ENCODE assay signal across 22 cellular contexts in the genomic region with DNA sequence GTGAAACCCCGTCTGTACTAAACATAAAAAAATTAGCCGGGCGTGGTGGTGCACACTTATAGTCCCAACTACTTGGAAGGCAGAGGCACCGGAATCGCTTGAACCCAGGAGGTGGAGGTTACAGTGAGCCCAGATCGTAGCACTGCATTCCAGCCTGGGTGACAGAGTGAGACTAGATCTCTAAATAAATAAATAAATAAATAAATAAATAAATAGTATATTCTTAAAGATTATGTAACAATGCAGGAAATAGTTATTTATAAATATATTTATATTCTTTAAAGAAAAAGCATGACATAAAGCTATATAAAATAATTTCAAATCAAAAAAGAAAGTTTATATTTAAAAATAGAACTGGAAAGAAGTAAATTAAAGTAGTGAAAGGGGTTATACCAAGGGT.
A peak's percentile ranks its signal among the peaks of the same experiment; 100 is the strongest.
DNase-seq lines count a peak whose midpoint lies in the region; ATAC-seq, FAIRE-seq and TF ChIP-seq lines count a peak whose summit lies in the region.
"Had no signal": no experiment of that assay in that cellular context is flagged by ENCODE, and none has a peak within 500 bp of the region (broad histone marks: within the 10 kb centered on the region; RNA-seq: fewer than 3 reads in every experiment).

No MANE protein-coding gene starts in this region.

- CTCF ChIA-PET in HEK293 (lab: Yijun Ruan, JAX): no interaction called here

- DNase-seq in trophoblast cell (no peak), T-helper 2 cell (no peak)
- DNase-seq: ACHN; AML-193; BE2C; CD4-positive, alpha-beta T cell; CD8-positive, alpha-beta memory T cell; DMS 273 treated with DMSO at 0.1 percent for 48 hours; DMS79; EL; GDM1; GM23248; H7; HCEC 1CT had no signal

- no peak overlapping the region for H2AFZ ChIP-seq in trophoblast cell (ENCODE audit: insufficient read depth, low read length, poor library complexity)
- H2AFZ ChIP-seq: GM23248 had no signal

- H3K9me3 ChIP-seq in HEK293 (ENCODE audit: control insufficient read depth, insufficient read depth, low read depth, low read length) (no peaks in the 10 kb centered on the region), trophoblast cell (ENCODE audit: insufficient read depth, low read depth, low read length) (peaks cover 3% of the 10 kb centered on the region)
- H3K9me3 ChIP-seq: BE2C had no signal

- H4K12ac ChIP-seq in trophoblast cell (ENCODE audit: low read depth, low read length): no peak overlapping the region

- no peak for TF ChIP-seq CTCF in HEK293 (tag by site-specific recombination; IDR thresholded peaks at IDR 0.05)

- H3K27me3 ChIP-seq in trophoblast cell (ENCODE audit: insufficient read depth, low read length): no peaks in the 10 kb centered on the region
- H3K27me3 ChIP-seq: BE2C; BLaER1 treated with 17β-estradiol and CSF1 and Interleukin-3, amounts not matched to agents 10 nM and 100 nM had no signal

- H2BK12ac ChIP-seq in trophoblast cell (ENCODE audit: low read length): no peak overlapping the region

- no peak overlapping the region for H2BK120ac ChIP-seq in trophoblast cell (ENCODE audit: insufficient read depth, low read length, poor library complexity)

- H3K9ac ChIP-seq in trophoblast cell (ENCODE audit: low read length): no peak overlapping the region
- H3K9ac ChIP-seq: BLaER1 treated with 17β-estradiol and CSF1 and Interleukin-3, amounts not matched to agents 10 nM and 100 nM; GM23248 had no signal

- ATAC-seq in GM19455 (IDR thresholded peaks at IDR 0.05; ENCODE audit: unreplicated experiment) (no peak), GM18909 (IDR thresholded peaks at IDR 0.05; ENCODE audit: poor library complexity, unreplicated experiment) (no peak)
- ATAC-seq: GM12878 had no signal

- no CpG with 5 or more reads among the region's 6 CpGs for WGBS in trophoblast cell (ENCODE audit: extremely low coverage, insufficient coverage, insufficient read length)

- H4K8ac ChIP-seq in trophoblast cell (ENCODE audit: low read depth, low read length): no peak overlapping the region

- H3K4me1 ChIP-seq in HEK293 (ENCODE audit: control insufficient read depth, insufficient read depth, low read length) (no peaks in the 10 kb centered on the region), trophoblast cell (ENCODE audit: control insufficient read depth in 1 of 2, insufficient read depth in 2 of 2, low read length in 2 of 2) (no peaks in the 10 kb centered on the region)
- H3K4me1 ChIP-seq: BE2C; BLaER1 treated with 17β-estradiol and CSF1 and Interleukin-3, amounts not matched to agents 10 nM and 100 nM had no signal

- peak; percentile 47 for FAIRE-seq in colon (lab: Jason Lieb, UNC)
- FAIRE-seq: D721Med, GM12878, H1 had no signal

- H3K18ac ChIP-seq in trophoblast cell (ENCODE audit: low read length): no peak overlapping the region

- no peaks in the 10 kb centered on the region for H3K79me1 ChIP-seq in trophoblast cell (ENCODE audit: low read length)

- H3K4me2 ChIP-seq in trophoblast cell (ENCODE audit: low read length): no peak overlapping the region
- H3K4me2 ChIP-seq: BLaER1 treated with 17β-estradiol and CSF1 and Interleukin-3, amounts not matched to agents 10 nM and 100 nM had no signal

- H2BK5ac ChIP-seq in trophoblast cell (ENCODE audit: low read depth, low read length, poor library complexity): no peak overlapping the region

- H3K4me3 ChIP-seq in HEK293 (ENCODE audit: low read depth, low read length) (no peak overlapping the region), trophoblast cell (ENCODE audit: low read depth, low read length) (peak overlapping the region; percentile 36)
- H3K4me3 ChIP-seq: BLaER1 treated with 17β-estradiol and CSF1 and Interleukin-3, amounts not matched to agents 10 nM and 100 nM; GM12878; GM23248 had no signal

- H3K79me2 ChIP-seq in trophoblast cell (ENCODE audit: control insufficient read depth, insufficient read depth, low read length, poor library complexity): no peaks in the 10 kb centered on the region

- no peak overlapping the region for H3K27ac ChIP-seq in HEK293 (ENCODE audit: extremely low read depth, low read depth, low read length)
- no peak overlapping the region for H3K27ac ChIP-seq in trophoblast cell (ENCODE audit: low read depth, low read length)
- H3K27ac ChIP-seq: BLaER1 treated with 17β-estradiol and CSF1 and Interleukin-3, amounts not matched to agents 10 nM and 100 nM; GM23248 had no signal

- H3K23ac ChIP-seq in trophoblast cell (ENCODE audit: low read length): no peak overlapping the region

- H4K91ac ChIP-seq in trophoblast cell (ENCODE audit: low read depth, low read length): no peak overlapping the region

- POLR2A ChIA-PET in HEK293 (lab: Yijun Ruan, JAX): no interaction called here

- no peak overlapping the region for H3K4ac ChIP-seq in trophoblast cell (ENCODE audit: low read depth, low read length)

- H3K14ac ChIP-seq in trophoblast cell (ENCODE audit: low read length): no peak overlapping the region

- H3K36me3 ChIP-seq in HEK293 (ENCODE audit: control insufficient read depth in 2 of 2, insufficient read depth in 1 of 2, low read length in 2 of 2): no peaks in the 10 kb centered on the region
- no peaks in the 10 kb centered on the region for H3K36me3 ChIP-seq in trophoblast cell (ENCODE audit: control insufficient read depth in 1 of 2, insufficient read depth in 2 of 2, low read length in 2 of 2)
- H3K36me3 ChIP-seq: BE2C had no signal

- H2AK5ac ChIP-seq in trophoblast cell (ENCODE audit: low read length): no peak overlapping the region

TF ChIP-seq in HEK293, 187 proteins besides CTCF, POLR2A, EP300 and RAD21 (continues in another document):
- TF ChIP-seq ZNF776 (tag by site-specific recombination; IDR thresholded peaks at IDR 0.05; ENCODE audit: borderline replicate concordance): no peak
- TF ChIP-seq, protein P1, sequence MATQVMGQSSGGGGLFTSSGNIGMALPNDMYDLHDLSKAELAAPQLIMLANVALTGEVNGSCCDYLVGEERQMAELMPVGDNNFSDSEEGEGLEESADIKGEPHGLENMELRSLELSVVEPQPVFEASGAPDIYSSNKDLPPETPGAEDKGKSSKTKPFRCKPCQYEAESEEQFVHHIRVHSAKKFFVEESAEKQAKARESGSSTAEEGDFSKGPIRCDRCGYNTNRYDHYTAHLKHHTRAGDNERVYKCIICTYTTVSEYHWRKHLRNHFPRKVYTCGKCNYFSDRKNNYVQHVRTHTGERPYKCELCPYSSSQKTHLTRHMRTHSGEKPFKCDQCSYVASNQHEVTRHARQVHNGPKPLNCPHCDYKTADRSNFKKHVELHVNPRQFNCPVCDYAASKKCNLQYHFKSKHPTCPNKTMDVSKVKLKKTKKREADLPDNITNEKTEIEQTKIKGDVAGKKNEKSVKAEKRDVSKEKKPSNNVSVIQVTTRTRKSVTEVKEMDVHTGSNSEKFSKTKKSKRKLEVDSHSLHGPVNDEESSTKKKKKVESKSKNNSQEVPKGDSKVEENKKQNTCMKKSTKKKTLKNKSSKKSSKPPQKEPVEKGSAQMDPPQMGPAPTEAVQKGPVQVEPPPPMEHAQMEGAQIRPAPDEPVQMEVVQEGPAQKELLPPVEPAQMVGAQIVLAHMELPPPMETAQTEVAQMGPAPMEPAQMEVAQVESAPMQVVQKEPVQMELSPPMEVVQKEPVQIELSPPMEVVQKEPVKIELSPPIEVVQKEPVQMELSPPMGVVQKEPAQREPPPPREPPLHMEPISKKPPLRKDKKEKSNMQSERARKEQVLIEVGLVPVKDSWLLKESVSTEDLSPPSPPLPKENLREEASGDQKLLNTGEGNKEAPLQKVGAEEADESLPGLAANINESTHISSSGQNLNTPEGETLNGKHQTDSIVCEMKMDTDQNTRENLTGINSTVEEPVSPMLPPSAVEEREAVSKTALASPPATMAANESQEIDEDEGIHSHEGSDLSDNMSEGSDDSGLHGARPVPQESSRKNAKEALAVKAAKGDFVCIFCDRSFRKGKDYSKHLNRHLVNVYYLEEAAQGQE (tag by site-specific recombination; IDR thresholded peaks at IDR 0.05): 0 out of 2 replicates have a peak, but pooled peaks have one; percentile 25
- peak; percentile 50 for TF ChIP-seq ZBTB8A (tag by site-specific recombination; IDR thresholded peaks at IDR 0.05)
- TF ChIP-seq, protein P2, sequence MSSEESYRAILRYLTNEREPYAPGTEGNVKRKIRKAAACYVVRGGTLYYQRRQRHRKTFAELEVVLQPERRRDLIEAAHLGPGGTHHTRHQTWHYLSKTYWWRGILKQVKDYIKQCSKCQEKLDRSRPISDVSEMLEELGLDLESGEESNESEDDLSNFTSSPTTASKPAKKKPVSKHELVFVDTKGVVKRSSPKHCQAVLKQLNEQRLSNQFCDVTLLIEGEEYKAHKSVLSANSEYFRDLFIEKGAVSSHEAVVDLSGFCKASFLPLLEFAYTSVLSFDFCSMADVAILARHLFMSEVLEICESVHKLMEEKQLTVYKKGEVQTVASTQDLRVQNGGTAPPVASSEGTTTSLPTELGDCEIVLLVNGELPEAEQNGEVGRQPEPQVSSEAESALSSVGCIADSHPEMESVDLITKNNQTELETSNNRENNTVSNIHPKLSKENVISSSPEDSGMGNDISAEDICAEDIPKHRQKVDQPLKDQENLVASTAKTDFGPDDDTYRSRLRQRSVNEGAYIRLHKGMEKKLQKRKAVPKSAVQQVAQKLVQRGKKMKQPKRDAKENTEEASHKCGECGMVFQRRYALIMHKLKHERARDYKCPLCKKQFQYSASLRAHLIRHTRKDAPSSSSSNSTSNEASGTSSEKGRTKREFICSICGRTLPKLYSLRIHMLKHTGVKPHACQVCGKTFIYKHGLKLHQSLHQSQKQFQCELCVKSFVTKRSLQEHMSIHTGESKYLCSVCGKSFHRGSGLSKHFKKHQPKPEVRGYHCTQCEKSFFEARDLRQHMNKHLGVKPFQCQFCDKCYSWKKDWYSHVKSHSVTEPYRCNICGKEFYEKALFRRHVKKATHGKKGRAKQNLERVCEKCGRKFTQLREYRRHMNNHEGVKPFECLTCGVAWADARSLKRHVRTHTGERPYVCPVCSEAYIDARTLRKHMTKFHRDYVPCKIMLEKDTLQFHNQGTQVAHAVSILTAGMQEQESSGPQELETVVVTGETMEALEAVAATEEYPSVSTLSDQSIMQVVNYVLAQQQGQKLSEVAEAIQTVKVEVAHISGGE (tag by site-specific recombination; conservative IDR thresholded peaks at IDR 0.05; ENCODE audit: low read depth): peak; percentile 64
- 0 out of 2 replicates have a peak, but pooled peaks have one; percentile 12 for TF ChIP-seq ZNF654 (tag by site-specific recombination; IDR thresholded peaks at IDR 0.05; ENCODE audit: low read depth)
- TF ChIP-seq ZNF391 (tag by site-specific recombination; IDR thresholded peaks at IDR 0.05; ENCODE audit: borderline replicate concordance, low read depth): no peak
- TF ChIP-seq ZNF76 (tag by site-specific recombination; IDR thresholded peaks at IDR 0.05; ENCODE audit: borderline replicate concordance, low read depth): no peak
- no peak for TF ChIP-seq ZNF670 (tag by site-specific recombination; IDR thresholded peaks at IDR 0.05; ENCODE audit: low read depth)
- peak; percentile 77 for TF ChIP-seq ZNF394 (tag by site-specific recombination; IDR thresholded peaks at IDR 0.05; ENCODE audit: borderline replicate concordance)
